Comparison of ENCODE assay signal across 1 cellular context in genomic region chr3:129226374-129226773, GRCh38.
TF ChIP-seq lines count a peak whose summit lies in the region.

No MANE protein-coding gene starts in this region.

TF ChIP-seq in K562, 482 proteins besides CTCF, POLR2A, EP300 and RAD21 (continued from another document):
- TF ChIP-seq SMAD3 (CRISPR knock-in tag; conservative IDR thresholded peaks at IDR 0.05) (no peak), HDAC2 (IDR thresholded peaks at IDR 0.05) (0 out of 2 replicates have a peak, but pooled peaks have one; percentile 13), CHD2 (IDR thresholded peaks at IDR 0.05; ENCODE audit: low read depth, low read length) (no peak), POLR2H (tag; IDR thresholded peaks at IDR 0.05; ENCODE audit: low read depth) (0 out of 2 replicates have a peak, but pooled peaks have one; percentile 11), DPF2 (IDR thresholded peaks at IDR 0.05) (peak; percentile 81), CTBP1 (IDR thresholded peaks at IDR 0.05; ENCODE audit: borderline replicate concordance) (0 out of 2 replicates have a peak, but pooled peaks have one; percentile 16), ZNF212 (CRISPR knock-in tag; IDR thresholded peaks at IDR 0.05) (no peak), ZNF436 (CRISPR knock-in tag; IDR thresholded peaks at IDR 0.05) (no peak), NCOA2 (IDR thresholded peaks at IDR 0.05; ENCODE audit: partially characterized antibody in 2 of 2) (no peak), SMARCA5 (IDR thresholded peaks at IDR 0.05) (no peak), L3MBTL2 (IDR thresholded peaks at IDR 0.05) (0 out of 2 replicates have a peak, but pooled peaks have one; percentile 19), CREM (IDR thresholded peaks at IDR 0.05; ENCODE audit: low read depth) (peak; percentile 13; the same call in 1 of the 2 replicates), FOS (IDR thresholded peaks at IDR 0.05; ENCODE audit: extremely low read depth, insufficient read length) (peak; percentile 22), SMARCA4 (IDR thresholded peaks at IDR 0.05) (peak; percentile 71), MEIS2 (IDR thresholded peaks at IDR 0.05; ENCODE audit: partially characterized antibody) (peak; percentile 28), SPI1 (IDR thresholded peaks at IDR 0.05; ENCODE audit: borderline replicate concordance, low read depth, low read length) (peak; percentile 7; the same call in 1 of the 2 replicates), NFE2 (IDR thresholded peaks at IDR 0.05; ENCODE audit: low read depth) (0 out of 2 replicates have a peak, but pooled peaks have one; percentile 7), E2F6 (IDR thresholded peaks at IDR 0.05; ENCODE audit: borderline replicate concordance in 1 of 2, extremely low read depth in 1 of 2, insufficient read depth in 1 of 2, insufficient read length in 1 of 2, low read depth in 1 of 2, low read length in 1 of 2, poor library complexity in 1 of 2, severe bottlenecking in 1 of 2) (peak in 1 of 2 experiments; percentile 16), MYNN (IDR thresholded peaks at IDR 0.05) (0 out of 2 replicates have a peak, but pooled peaks have one; percentile 21), MYNN (CRISPR knock-in tag; IDR thresholded peaks at IDR 0.05) (no peak), EP400 (IDR thresholded peaks at IDR 0.05) (peak; percentile 30; the same call in 1 of the 2 replicates), ZNF41 (CRISPR knock-in tag; conservative IDR thresholded peaks at IDR 0.05) (no peak), NRF1 (conservative IDR thresholded peaks at IDR 0.05 in 1 of 2, IDR thresholded peaks at IDR 0.05 in 1 of 2) (peak; percentile 88 to 90), ZNF507 (tag; conservative IDR thresholded peaks at IDR 0.05) (no peak), SMARCE1 (IDR thresholded peaks at IDR 0.05) (peak; percentile 78), ZNF75A (CRISPR knock-in tag; IDR thresholded peaks at IDR 0.05) (peak; percentile 62; the same call in 1 of the 2 replicates), NFRKB (IDR thresholded peaks at IDR 0.05; ENCODE audit: low read depth) (no peak), ZEB2 (IDR thresholded peaks at IDR 0.05) (peak; percentile 41; the same call in 1 of the 2 replicates), ZNF592 (IDR thresholded peaks at IDR 0.05) (peak; percentile 35; the same call in 1 of the 2 replicates), SIX5 (IDR thresholded peaks at IDR 0.05; ENCODE audit: borderline replicate concordance in 1 of 2, insufficient read depth in 1 of 2, low read depth in 1 of 2, low read length in 2 of 2) (no peak), MAFG (tag; conservative IDR thresholded peaks at IDR 0.05) (no peak), GATA2 (CRISPR knock-in tag; IDR thresholded peaks at IDR 0.05) (peak; percentile 38), JUN (IDR thresholded peaks at IDR 0.05; ENCODE audit: borderline replicate concordance, low read depth, low read length) (peak; percentile 81), JUN (CRISPR knock-in tag; IDR thresholded peaks at IDR 0.05; ENCODE audit: borderline replicate concordance) (no peak), JUND (IDR thresholded peaks at IDR 0.05; ENCODE audit: borderline replicate concordance, low read depth, low read length) (peak; percentile 87), JUND (tag; IDR thresholded peaks at IDR 0.05; ENCODE audit: borderline replicate concordance, low read depth, low read length) (peak; percentile 79; the same call in 1 of the 3 replicates), ZNF398 (CRISPR knock-in tag; IDR thresholded peaks at IDR 0.05) (no peak), NEUROD1 (IDR thresholded peaks at IDR 0.05; ENCODE audit: borderline replicate concordance, low read depth, low read length, partially characterized antibody) (peak; percentile 21), ETV1 (tag; conservative IDR thresholded peaks at IDR 0.05; ENCODE audit: low read depth) (peak; percentile 19; the same call in 1 of the 2 replicates), ZNF395 (CRISPR knock-in tag; IDR thresholded peaks at IDR 0.05) (0 out of 2 replicates have a peak, but pooled peaks have one; percentile 35), VEZF1 (CRISPR knock-in tag; IDR thresholded peaks at IDR 0.05) (peak; percentile 13; the same call in 1 of the 2 replicates), STAT5B (CRISPR knock-in tag; IDR thresholded peaks at IDR 0.05) (no peak), ARID1B (IDR thresholded peaks at IDR 0.05) (peak; percentile 78), GABPA (tag; conservative IDR thresholded peaks at IDR 0.05; ENCODE audit: low read depth) (no peak), ATF7 (IDR thresholded peaks at IDR 0.05) (0 out of 2 replicates have a peak, but pooled peaks have one; percentile 29), SMARCC2 (IDR thresholded peaks at IDR 0.05; ENCODE audit: low read depth) (peak; percentile 58; the same call in 1 of the 2 replicates), SOX6 (IDR thresholded peaks at IDR 0.05) (peak; percentile 73), WHSC1 (IDR thresholded peaks at IDR 0.05; ENCODE audit: low read length) (no peak)
- TF ChIP-seq, protein P1, sequence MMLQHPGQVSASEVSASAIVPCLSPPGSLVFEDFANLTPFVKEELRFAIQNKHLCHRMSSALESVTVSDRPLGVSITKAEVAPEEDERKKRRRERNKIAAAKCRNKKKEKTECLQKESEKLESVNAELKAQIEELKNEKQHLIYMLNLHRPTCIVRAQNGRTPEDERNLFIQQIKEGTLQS (IDR thresholded peaks at IDR 0.05), result peak; percentile 81
- TF ChIP-seq, protein P1 (CRISPR knock-in tag; conservative IDR thresholded peaks at IDR 0.05), result no peak
- TF ChIP-seq, protein P2, sequence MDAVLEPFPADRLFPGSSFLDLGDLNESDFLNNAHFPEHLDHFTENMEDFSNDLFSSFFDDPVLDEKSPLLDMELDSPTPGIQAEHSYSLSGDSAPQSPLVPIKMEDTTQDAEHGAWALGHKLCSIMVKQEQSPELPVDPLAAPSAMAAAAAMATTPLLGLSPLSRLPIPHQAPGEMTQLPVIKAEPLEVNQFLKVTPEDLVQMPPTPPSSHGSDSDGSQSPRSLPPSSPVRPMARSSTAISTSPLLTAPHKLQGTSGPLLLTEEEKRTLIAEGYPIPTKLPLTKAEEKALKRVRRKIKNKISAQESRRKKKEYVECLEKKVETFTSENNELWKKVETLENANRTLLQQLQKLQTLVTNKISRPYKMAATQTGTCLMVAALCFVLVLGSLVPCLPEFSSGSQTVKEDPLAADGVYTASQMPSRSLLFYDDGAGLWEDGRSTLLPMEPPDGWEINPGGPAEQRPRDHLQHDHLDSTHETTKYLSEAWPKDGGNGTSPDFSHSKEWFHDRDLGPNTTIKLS (IDR thresholded peaks at IDR 0.05; ENCODE audit: borderline replicate concordance, low read depth), result peak; percentile 68; the same call in 1 of the 2 replicates
